Comparison of ENCODE assay signal across 19 cellular contexts in the genomic region with DNA sequence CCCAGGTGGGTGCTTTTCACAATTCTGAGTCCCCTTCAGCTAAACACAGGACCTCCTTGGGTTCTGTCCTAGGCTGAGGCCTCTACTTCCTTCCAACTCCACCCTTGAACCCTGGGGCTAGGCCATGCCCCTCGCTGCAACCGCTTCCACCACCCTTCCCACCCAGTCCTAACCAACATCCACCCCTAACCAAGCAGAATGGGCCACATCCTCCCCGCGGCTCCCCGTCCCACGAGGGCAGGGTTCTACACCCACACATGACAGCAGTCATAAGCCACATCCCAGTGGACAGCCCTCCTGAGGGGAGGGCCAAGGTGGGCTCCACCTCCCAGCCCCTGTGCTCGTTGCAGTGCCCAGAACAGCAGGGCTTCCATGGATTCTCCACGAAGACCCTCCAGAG.
DNase-seq lines count a peak whose midpoint lies in the region; ATAC-seq and TF ChIP-seq lines count a peak whose summit lies in the region.
"Had no signal": no experiment of that assay in that cellular context is flagged by ENCODE, and none has a peak within 500 bp of the region (broad histone marks: within the 10 kb centered on the region; RNA-seq: fewer than 3 reads in every experiment).

No MANE protein-coding gene starts in this region.

- no peaks in the 10 kb centered on the region for H3K27me3 Mint-ChIP-seq in CD8-positive, alpha-beta memory T cell
- H3K27me3 Mint-ChIP-seq in activated T-helper 2 cell treated with anti-CD3 and anti-CD28 coated beads, Interferon-gamma antibody, Interleukin-2, Interleukin-4, amounts not matched to agents 10 μg/mL and 5 μg/mL and 100 μg/mL, durations not matched to agents 14 hours and 24 hours and 36 hours (ENCODE audit: low read depth) = no peaks in the 10 kb centered on the region
- no peaks in the 10 kb centered on the region for H3K27me3 Mint-ChIP-seq in mesothelial cell of epicardium (ENCODE audit: low read depth)

- H2BK120ac ChIP-seq in IMR-90 (ENCODE audit: low read depth, low read length) = no peak overlapping the region

- H3K9me3 ChIP-seq in CD8-positive, alpha-beta memory T cell (ENCODE audit: low read length) = no peaks in the 10 kb centered on the region
- H3K9me3 ChIP-seq in IMR-90 (ENCODE audit: control insufficient read depth, insufficient read depth, low read length) = no peaks in the 10 kb centered on the region
- H3K9me3 ChIP-seq: heart left ventricle, sigmoid colon, SJSA1 had no signal

- H2AFZ ChIP-seq in IMR-90 (replicated peaks; ENCODE audit: low read length, poor library complexity) = peak overlapping the region; percentile 15

- BruUV-seq in IMR-90 (replicated peaks; lab: Mats Ljungman, UMichigan) = no TSS peak

- H3K14ac ChIP-seq in IMR-90 (replicated peaks; ENCODE audit: low read depth, low read length) = no peak overlapping the region

- peaks cover 58 to 99% of the 10 kb centered on the region in 2 experiments for H3K79me1 ChIP-seq in IMR-90 (ENCODE audit: low read depth in 1 of 2, low read length in 2 of 2)

- H3K9me3 Mint-ChIP-seq in CD8-positive, alpha-beta memory T cell = no peaks in the 10 kb centered on the region
- H3K9me3 Mint-ChIP-seq in activated T-helper 2 cell treated with anti-CD3 and anti-CD28 coated beads, Interferon-gamma antibody, Interleukin-2, Interleukin-4, amounts not matched to agents 10 μg/mL and 5 μg/mL and 100 μg/mL, durations not matched to agents 14 hours and 24 hours and 36 hours = no peaks in the 10 kb centered on the region
- H3K9me3 Mint-ChIP-seq in mesothelial cell of epicardium = no peaks in the 10 kb centered on the region
- H3K9me3 Mint-ChIP-seq: activated naive CD4-positive, alpha-beta T cell treated with anti-CD3 and anti-CD28 coated beads, Interleukin-2, amount 50 U/mL, for 72 hours; naive thymus-derived CD8-positive, alpha-beta T cell had no signal

- no peak for TF ChIP-seq RAD21 in IMR-90 (IDR thresholded peaks at IDR 0.05; ENCODE audit: low read length)

- in situ Hi-C loops in IMR-90 (cut with MboI; ENCODE audit: low sequenced_read_pairs) = no loop called here

- H2AK5ac ChIP-seq in IMR-90 (ENCODE audit: low read depth, low read length) = peak overlapping the region; percentile 35; the same call in 1 of the 2 replicates

- peaks cover 62% of the 10 kb centered on the region for H3K9me1 ChIP-seq in IMR-90 (ENCODE audit: insufficient read depth, low read length)

- no peak overlapping the region for H4K8ac ChIP-seq in IMR-90 (ENCODE audit: low read depth in 2 of 2, low read length in 2 of 2)

- H3K9ac ChIP-seq in IMR-90 (ENCODE audit: low read depth, low read length) = no peak overlapping the region

- H3K56ac ChIP-seq in IMR-90 (ENCODE audit: extremely low read depth, insufficient read depth, low read length) = no peak overlapping the region

- H3K4me3 ChIP-seq in CD8-positive, alpha-beta memory T cell (ENCODE audit: low read length) = no peak overlapping the region
- H3K4me3 ChIP-seq in IMR-90 (ENCODE audit: insufficient read depth, low read depth, low read length) = no peak overlapping the region
- H3K4me3 ChIP-seq: heart left ventricle, sigmoid colon, SJSA1 had no signal

- 100% methylated on average over 1 of the region's 8 CpGs; no CpG with 5 or more reads in 1 of the 2 experiments for WGBS in IMR-90 (ENCODE audit: extremely low coverage in 2 of 2, insufficient read length in 1 of 2), 2 experiments

- CTCF ChIA-PET in CD8-positive, alpha-beta memory T cell (lab: Charles Lee) = no interaction called here
- CTCF ChIA-PET in IMR-90 (lab: Yijun Ruan, JAX) = no interaction called here

- no peak for DNase-seq in CD8-positive, alpha-beta memory T cell
- no peak for DNase-seq in IMR-90
- peak; percentile 20 for DNase-seq in activated T-helper 2 cell treated with anti-CD3 and anti-CD28 coated beads, Interferon-gamma antibody, Interleukin-2, Interleukin-4, amounts not matched to agents 10 μg/mL and 5 μg/mL and 100 μg/mL, durations not matched to agents 14 hours and 24 hours and 36 hours (ENCODE audit: low spot score)
- no peak for DNase-seq in mesothelial cell of epicardium (ENCODE audit: low spot score in 2 of 2, unreplicated experiment in 2 of 2)
- DNase-seq in NCI-H526 treated with DMSO at 0.1 percent for 48 hours (lab: John Stamatoyannopoulos, UW) = no peak
- no peak for DNase-seq in activated effector memory CD4-positive, alpha-beta T cell treated with anti-CD3 and anti-CD28 coated beads, Interleukin-2, amount 50 U/mL, for 16 hours
- DNase-seq: activated CD4-positive, alpha-beta T cell treated with anti-CD3 and anti-CD28 coated beads for 1 hour; activated T-cell treated with anti-CD3 and anti-CD28 coated beads for 4 hours; heart left ventricle; NCI-H1436 treated with DMSO at 0.1 percent for 48 hours; NCI-H774; PC-3; sigmoid colon; T-helper 9 cell had no signal

- H3K27ac ChIP-seq in CD8-positive, alpha-beta memory T cell (ENCODE audit: low read depth, low read length) = no peak overlapping the region
- H3K27ac ChIP-seq in IMR-90 (ENCODE audit: insufficient read depth, low read length) = no peak overlapping the region
- H3K27ac ChIP-seq: heart left ventricle, sigmoid colon, SJSA1 had no signal

- H2BK20ac ChIP-seq in IMR-90 (ENCODE audit: low read depth, low read length) = no peak overlapping the region

- H3K4me1 Mint-ChIP-seq in CD8-positive, alpha-beta memory T cell = peaks cover 11 to 19% (median 12%) of the 10 kb centered on the region in 3 donors
- H3K4me1 Mint-ChIP-seq in activated T-helper 2 cell treated with anti-CD3 and anti-CD28 coated beads, Interferon-gamma antibody, Interleukin-2, Interleukin-4, amounts not matched to agents 10 μg/mL and 5 μg/mL and 100 μg/mL, durations not matched to agents 14 hours and 24 hours and 36 hours (ENCODE audit: low read depth) = peaks cover 53% of the 10 kb centered on the region
- H3K4me1 Mint-ChIP-seq in mesothelial cell of epicardium = peaks cover 13% of the 10 kb centered on the region

- H3K23ac ChIP-seq in IMR-90 (ENCODE audit: low read depth, low read length) = no peak overlapping the region

- no peaks in the 10 kb centered on the region for H3K36me3 Mint-ChIP-seq in CD8-positive, alpha-beta memory T cell
- no peaks in the 10 kb centered on the region for H3K36me3 Mint-ChIP-seq in activated T-helper 2 cell treated with anti-CD3 and anti-CD28 coated beads, Interferon-gamma antibody, Interleukin-2, Interleukin-4, amounts not matched to agents 10 μg/mL and 5 μg/mL and 100 μg/mL, durations not matched to agents 14 hours and 24 hours and 36 hours (ENCODE audit: low read depth)
- no peaks in the 10 kb centered on the region for H3K36me3 Mint-ChIP-seq in mesothelial cell of epicardium
- H3K36me3 Mint-ChIP-seq: activated naive CD4-positive, alpha-beta T cell treated with anti-CD3 and anti-CD28 coated beads, Interleukin-2, amount 50 U/mL, for 72 hours; naive thymus-derived CD8-positive, alpha-beta T cell had no signal

- intact Hi-C loops in IMR-90 (cut with micrococcal nuclease) = no loop called here
- intact Hi-C loops in activated T-helper 2 cell treated with anti-CD3 and anti-CD28 coated beads, Interferon-gamma antibody, Interleukin-2, Interleukin-4, amounts not matched to agents 10 μg/mL and 5 μg/mL and 100 μg/mL, durations not matched to agents 14 hours and 24 hours and 36 hours (cut with micrococcal nuclease) = loop anchor here (10.0 kb wide), 1 partner anchor 62 kb away; the partner anchor contains the start of gene SHB

- H2BK5ac ChIP-seq in IMR-90 (ENCODE audit: low read depth, low read length, poor library complexity, severe bottlenecking) = no peak overlapping the region

- H3K27ac Mint-ChIP-seq in CD8-positive, alpha-beta memory T cell = peak overlapping the region in 5 of 8 donors; percentile 6 to 56 (median 19)
- H3K27ac Mint-ChIP-seq in activated T-helper 2 cell treated with anti-CD3 and anti-CD28 coated beads, Interferon-gamma antibody, Interleukin-2, Interleukin-4, amounts not matched to agents 10 μg/mL and 5 μg/mL and 100 μg/mL, durations not matched to agents 14 hours and 24 hours and 36 hours = peak overlapping the region; percentile 48
- H3K27ac Mint-ChIP-seq in mesothelial cell of epicardium = peak overlapping the region; percentile 51

- POLR2A ChIA-PET in CD8-positive, alpha-beta memory T cell (lab: Charles Lee) = no interaction called here
- POLR2A ChIA-PET in IMR-90 (lab: Charles Lee; ENCODE audit: unreplicated experiment) = no interaction called here

- H3K36me3 ChIP-seq in CD8-positive, alpha-beta memory T cell (ENCODE audit: insufficient read depth, low read length) = no peaks in the 10 kb centered on the region
- peaks cover 20% of the 10 kb centered on the region for H3K36me3 ChIP-seq in IMR-90 (ENCODE audit: control insufficient read depth, insufficient read depth, low read length)
- H3K36me3 ChIP-seq: sigmoid colon had no signal

- H3K18ac ChIP-seq in IMR-90 (ENCODE audit: low read depth, low read length) = no peak overlapping the region

- peaks cover 5% of the 10 kb centered on the region for H3K4me1 ChIP-seq in CD8-positive, alpha-beta memory T cell (ENCODE audit: insufficient read depth, low read length)
- peaks cover 52% of the 10 kb centered on the region for H3K4me1 ChIP-seq in IMR-90 (ENCODE audit: control insufficient read depth, insufficient read depth, low read length)

- peaks cover 67% of the 10 kb centered on the region for H4K20me1 ChIP-seq in IMR-90 (ENCODE audit: insufficient read depth, low read length)

- H2AK9ac ChIP-seq in IMR-90 (replicated peaks; ENCODE audit: low read depth, low read length, poor library complexity) = peak overlapping the region; percentile 6

- dilution Hi-C loops in IMR-90 (cut with HindIII; ENCODE audit: low sequenced_read_pairs, unreplicated experiment) = no loop called here

- no peaks in the 10 kb centered on the region for H3K27me3 ChIP-seq in CD8-positive, alpha-beta memory T cell (ENCODE audit: insufficient read depth, low read length, poor library complexity, severe bottlenecking)
- H3K27me3 ChIP-seq in IMR-90 (ENCODE audit: control insufficient read depth, insufficient read depth, low read length) = no peaks in the 10 kb centered on the region
- H3K27me3 ChIP-seq: heart left ventricle, sigmoid colon, SJSA1 had no signal

- no peak overlapping the region for H4K91ac ChIP-seq in IMR-90 (ENCODE audit: insufficient read depth, low read depth, low read length)

- no peak overlapping the region for H4K5ac ChIP-seq in IMR-90 (ENCODE audit: low read depth, low read length)

- TF ChIP-seq CTCF in IMR-90 (conservative IDR thresholded peaks at IDR 0.05; ENCODE audit: low read depth, low read length) = no peak
- TF ChIP-seq CTCF in mesothelial cell of epicardium (IDR thresholded peaks at IDR 0.05; ENCODE audit: unreplicated experiment) = no peak

- no peak for ATAC-seq in IMR-90 (ENCODE audit: low read depth)
- no peak for ATAC-seq in GM19397 (IDR thresholded peaks at IDR 0.05; ENCODE audit: unreplicated experiment)
- ATAC-seq in HG02642 (IDR thresholded peaks at IDR 0.05; ENCODE audit: poor library complexity, unreplicated experiment) = no peak
- ATAC-seq: activated naive CD4-positive, alpha-beta T cell treated with anti-CD3 and anti-CD28 coated beads, Interleukin-2, amount 50 U/mL, for 72 hours; heart left ventricle; PC-3 had no signal

- H3K4ac ChIP-seq in IMR-90 (ENCODE audit: low read depth, low read length) = no peak overlapping the region

- H3K4me2 ChIP-seq in IMR-90 (ENCODE audit: low read depth, low read length) = no peak overlapping the region

- no peak overlapping the region for H2BK15ac ChIP-seq in IMR-90 (ENCODE audit: low read depth, low read length)

- no peak overlapping the region for H3K4me3 Mint-ChIP-seq in CD8-positive, alpha-beta memory T cell
- no peak overlapping the region for H3K4me3 Mint-ChIP-seq in activated T-helper 2 cell treated with anti-CD3 and anti-CD28 coated beads, Interferon-gamma antibody, Interleukin-2, Interleukin-4, amounts not matched to agents 10 μg/mL and 5 μg/mL and 100 μg/mL, durations not matched to agents 14 hours and 24 hours and 36 hours (ENCODE audit: low read depth)
- H3K4me3 Mint-ChIP-seq in mesothelial cell of epicardium = no peak overlapping the region
- H3K4me3 Mint-ChIP-seq: naive thymus-derived CD8-positive, alpha-beta T cell had no signal

- TF ChIP-seq POLR2A in IMR-90 (IDR thresholded peaks at IDR 0.05; ENCODE audit: low read depth, low read length) = no peak
